Comparison of ENCODE assay signal across 1 cellular context in the genomic region with DNA sequence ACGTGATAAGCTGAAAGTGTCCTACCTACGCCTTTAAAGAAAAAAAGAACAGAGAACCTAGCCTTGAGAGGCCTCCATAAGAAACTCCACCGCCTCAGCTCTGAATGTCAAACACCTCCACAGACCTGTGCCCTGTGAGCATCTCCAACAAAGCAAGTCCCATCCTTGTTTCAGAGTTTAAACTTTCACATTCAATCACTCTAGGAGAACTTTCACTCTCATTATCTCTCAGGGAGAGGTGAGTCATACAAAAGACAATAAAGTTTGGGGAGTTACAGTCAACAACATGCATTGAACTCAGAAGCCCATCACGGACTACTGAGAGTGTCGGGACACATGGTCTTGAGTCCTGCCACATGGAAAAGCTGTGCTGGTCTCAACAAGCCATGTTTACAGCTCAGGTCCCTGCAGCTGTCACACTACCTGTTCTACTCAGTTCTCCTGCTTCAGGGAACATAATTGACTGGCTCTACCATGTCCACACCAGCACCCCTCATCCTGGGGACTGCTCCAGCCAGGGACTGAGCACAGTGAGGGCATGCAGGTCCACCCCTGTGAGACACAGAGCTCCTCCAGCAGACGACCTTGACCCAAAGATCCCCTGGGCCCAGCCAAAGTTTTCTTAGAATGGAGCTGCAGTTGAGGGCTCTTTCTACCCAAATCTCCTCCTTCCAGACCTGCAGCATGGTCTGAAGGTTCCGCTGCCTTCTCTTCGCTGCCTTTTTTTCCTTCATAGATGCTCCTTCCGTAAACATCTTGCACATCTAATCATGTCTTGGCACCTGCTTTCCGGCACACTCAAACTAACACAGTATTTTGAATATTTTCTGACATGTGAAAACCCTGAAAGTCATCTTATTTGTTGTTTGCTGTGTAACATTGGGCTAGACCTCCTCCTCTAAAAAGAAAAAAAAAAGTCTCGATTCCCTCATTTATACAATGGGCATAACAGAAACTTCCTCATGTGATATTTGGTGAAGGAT.
TF ChIP-seq lines count a peak whose summit lies in the region.

No MANE protein-coding gene starts in this region.

TF ChIP-seq in GM12878, 131 proteins besides CTCF, POLR2A, EP300 and RAD21 (continued from another document and continues in another):
- TF ChIP-seq SP1 (IDR thresholded peaks at IDR 0.05; ENCODE audit: low read depth, low read length) (peak; percentile 20), TBL1XR1 (IDR thresholded peaks at IDR 0.05; ENCODE audit: low read depth, low read length) (peak; percentile 82), MXI1 (IDR thresholded peaks at IDR 0.05; ENCODE audit: low read depth, low read length) (no peak; the same call in 1 of the 2 replicates), FOS (IDR thresholded peaks at IDR 0.05; ENCODE audit: borderline replicate concordance, extremely low read depth, insufficient read length) (no peak), IRF4 (IDR thresholded peaks at IDR 0.05; ENCODE audit: low read depth, low read length) (peak; percentile 94), POU2F2 (IDR thresholded peaks at IDR 0.05; ENCODE audit: borderline replicate concordance, low read depth, low read length) (peak; percentile 74; the same call in 2 of the 3 replicates), TCF12 (IDR thresholded peaks at IDR 0.05; ENCODE audit: low read depth, low read length) (peak; percentile 44; the same call in 1 of the 2 replicates), NBN (IDR thresholded peaks at IDR 0.05) (peak; percentile 69; the same call in 1 of the 2 replicates), ZNF384 (IDR thresholded peaks at IDR 0.05; ENCODE audit: borderline replicate concordance, low read depth, low read length) (peak; percentile 78), NR2F1 (conservative IDR thresholded peaks at IDR 0.05) (peak; percentile 77), DPF2 (IDR thresholded peaks at IDR 0.05) (peak; percentile 92), BHLHE40 (IDR thresholded peaks at IDR 0.05; ENCODE audit: borderline replicate concordance in 1 of 2, low read depth in 2 of 2, low read length in 1 of 2) (peak; percentile 32 to 71; a peak in 2 of 4 replicates), EED (IDR thresholded peaks at IDR 0.05; ENCODE audit: low read depth) (peak; percentile 99), MEF2A (IDR thresholded peaks at IDR 0.05; ENCODE audit: insufficient read depth, low read depth, low read length) (peak; percentile 85), ATF7 (IDR thresholded peaks at IDR 0.05; ENCODE audit: low read depth) (peak; percentile 81), STAT3 (IDR thresholded peaks at IDR 0.05; ENCODE audit: low read depth, low read length) (no peak), POLR2AphosphoS5 (IDR thresholded peaks at IDR 0.05; ENCODE audit: low read length) (peak; percentile 88), EGR1 (IDR thresholded peaks at IDR 0.05; ENCODE audit: borderline replicate concordance in 1 of 2, low read depth in 2 of 2, low read length in 2 of 2) (no peak), TCF7 (IDR thresholded peaks at IDR 0.05; ENCODE audit: borderline replicate concordance) (peak; percentile 42; the same call in 1 of the 2 replicates), ZNF24 (IDR thresholded peaks at IDR 0.05) (no peak), SMARCA5 (IDR thresholded peaks at IDR 0.05) (peak; percentile 52), CREM (IDR thresholded peaks at IDR 0.05; ENCODE audit: low read depth) (peak; percentile 92), CREB1 (IDR thresholded peaks at IDR 0.05; ENCODE audit: low read depth) (peak; percentile 54), YY1 (IDR thresholded peaks at IDR 0.05; ENCODE audit: low read depth, low read length) (peak; percentile 64), JUND (IDR thresholded peaks at IDR 0.05; ENCODE audit: low read depth, low read length) (peak; percentile 56; the same call in 1 of the 2 replicates), SKIL (IDR thresholded peaks at IDR 0.05; ENCODE audit: low read depth, poor library complexity, severe bottlenecking) (peak; percentile 88), ZNF622 (IDR thresholded peaks at IDR 0.05) (no peak), BRCA1 (IDR thresholded peaks at IDR 0.05; ENCODE audit: low read depth, low read length) (no peak), PML (IDR thresholded peaks at IDR 0.05; ENCODE audit: low read length) (peak; percentile 92), STAT1 (conservative IDR thresholded peaks at IDR 0.05) (no peak), IKZF1 (conservative IDR thresholded peaks at IDR 0.05) (peak; percentile 95), TCF3 (IDR thresholded peaks at IDR 0.05; ENCODE audit: borderline replicate concordance, insufficient read depth, low read depth, low read length) (peak; percentile 75; the same call in 1 of the 2 replicates), SMAD1 (IDR thresholded peaks at IDR 0.05; ENCODE audit: low read depth, partially characterized antibody) (no peak), SIN3A (IDR thresholded peaks at IDR 0.05; ENCODE audit: low read depth, low read length) (no peak), MLLT1 (IDR thresholded peaks at IDR 0.05) (no peak)
- TF ChIP-seq, protein P1, sequence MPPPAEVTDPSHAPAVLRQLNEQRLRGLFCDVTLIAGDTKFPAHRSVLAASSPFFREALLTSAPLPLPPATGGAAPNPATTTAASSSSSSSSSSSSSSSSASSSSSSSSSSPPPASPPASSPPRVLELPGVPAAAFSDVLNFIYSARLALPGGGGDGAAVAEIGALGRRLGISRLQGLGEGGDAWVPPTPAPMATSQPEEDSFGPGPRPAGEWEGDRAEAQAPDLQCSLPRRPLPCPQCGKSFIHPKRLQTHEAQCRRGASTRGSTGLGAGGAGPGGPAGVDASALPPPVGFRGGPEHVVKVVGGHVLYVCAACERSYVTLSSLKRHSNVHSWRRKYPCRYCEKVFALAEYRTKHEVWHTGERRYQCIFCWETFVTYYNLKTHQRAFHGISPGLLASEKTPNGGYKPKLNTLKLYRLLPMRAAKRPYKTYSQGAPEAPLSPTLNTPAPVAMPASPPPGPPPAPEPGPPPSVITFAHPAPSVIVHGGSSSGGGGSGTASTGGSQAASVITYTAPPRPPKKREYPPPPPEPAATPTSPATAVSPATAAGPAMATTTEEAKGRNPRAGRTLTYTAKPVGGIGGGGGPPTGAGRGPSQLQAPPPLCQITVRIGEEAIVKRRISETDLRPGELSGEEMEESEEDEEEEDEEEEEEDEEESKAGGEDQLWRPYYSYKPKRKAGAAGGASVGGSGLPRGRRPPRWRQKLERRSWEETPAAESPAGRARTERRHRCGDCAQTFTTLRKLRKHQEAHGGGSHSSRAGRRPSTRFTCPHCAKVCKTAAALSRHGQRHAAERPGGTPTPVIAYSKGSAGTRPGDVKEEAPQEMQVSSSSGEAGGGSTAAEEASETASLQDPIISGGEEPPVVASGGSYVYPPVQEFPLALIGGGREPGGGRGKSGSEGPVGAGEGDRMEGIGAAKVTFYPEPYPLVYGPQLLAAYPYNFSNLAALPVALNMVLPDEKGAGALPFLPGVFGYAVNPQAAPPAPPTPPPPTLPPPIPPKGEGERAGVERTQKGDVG (CRISPR knock-in tag; IDR thresholded peaks at IDR 0.05), result no peak
- TF ChIP-seq, protein P2, sequence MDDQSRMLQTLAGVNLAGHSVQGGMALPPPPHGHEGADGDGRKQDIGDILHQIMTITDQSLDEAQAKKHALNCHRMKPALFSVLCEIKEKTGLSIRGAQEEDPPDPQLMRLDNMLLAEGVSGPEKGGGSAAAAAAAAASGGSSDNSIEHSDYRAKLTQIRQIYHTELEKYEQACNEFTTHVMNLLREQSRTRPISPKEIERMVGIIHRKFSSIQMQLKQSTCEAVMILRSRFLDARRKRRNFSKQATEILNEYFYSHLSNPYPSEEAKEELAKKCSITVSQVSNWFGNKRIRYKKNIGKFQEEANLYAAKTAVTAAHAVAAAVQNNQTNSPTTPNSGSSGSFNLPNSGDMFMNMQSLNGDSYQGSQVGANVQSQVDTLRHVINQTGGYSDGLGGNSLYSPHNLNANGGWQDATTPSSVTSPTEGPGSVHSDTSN (IDR thresholded peaks at IDR 0.05; ENCODE audit: insufficient replicate concordance, low read depth, low read length), result no peak
- TF ChIP-seq, protein P3, sequence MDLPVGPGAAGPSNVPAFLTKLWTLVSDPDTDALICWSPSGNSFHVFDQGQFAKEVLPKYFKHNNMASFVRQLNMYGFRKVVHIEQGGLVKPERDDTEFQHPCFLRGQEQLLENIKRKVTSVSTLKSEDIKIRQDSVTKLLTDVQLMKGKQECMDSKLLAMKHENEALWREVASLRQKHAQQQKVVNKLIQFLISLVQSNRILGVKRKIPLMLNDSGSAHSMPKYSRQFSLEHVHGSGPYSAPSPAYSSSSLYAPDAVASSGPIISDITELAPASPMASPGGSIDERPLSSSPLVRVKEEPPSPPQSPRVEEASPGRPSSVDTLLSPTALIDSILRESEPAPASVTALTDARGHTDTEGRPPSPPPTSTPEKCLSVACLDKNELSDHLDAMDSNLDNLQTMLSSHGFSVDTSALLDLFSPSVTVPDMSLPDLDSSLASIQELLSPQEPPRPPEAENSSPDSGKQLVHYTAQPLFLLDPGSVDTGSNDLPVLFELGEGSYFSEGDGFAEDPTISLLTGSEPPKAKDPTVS (IDR thresholded peaks at IDR 0.05; ENCODE audit: low read depth, low read length), result no peak
- TF ChIP-seq, protein P4, sequence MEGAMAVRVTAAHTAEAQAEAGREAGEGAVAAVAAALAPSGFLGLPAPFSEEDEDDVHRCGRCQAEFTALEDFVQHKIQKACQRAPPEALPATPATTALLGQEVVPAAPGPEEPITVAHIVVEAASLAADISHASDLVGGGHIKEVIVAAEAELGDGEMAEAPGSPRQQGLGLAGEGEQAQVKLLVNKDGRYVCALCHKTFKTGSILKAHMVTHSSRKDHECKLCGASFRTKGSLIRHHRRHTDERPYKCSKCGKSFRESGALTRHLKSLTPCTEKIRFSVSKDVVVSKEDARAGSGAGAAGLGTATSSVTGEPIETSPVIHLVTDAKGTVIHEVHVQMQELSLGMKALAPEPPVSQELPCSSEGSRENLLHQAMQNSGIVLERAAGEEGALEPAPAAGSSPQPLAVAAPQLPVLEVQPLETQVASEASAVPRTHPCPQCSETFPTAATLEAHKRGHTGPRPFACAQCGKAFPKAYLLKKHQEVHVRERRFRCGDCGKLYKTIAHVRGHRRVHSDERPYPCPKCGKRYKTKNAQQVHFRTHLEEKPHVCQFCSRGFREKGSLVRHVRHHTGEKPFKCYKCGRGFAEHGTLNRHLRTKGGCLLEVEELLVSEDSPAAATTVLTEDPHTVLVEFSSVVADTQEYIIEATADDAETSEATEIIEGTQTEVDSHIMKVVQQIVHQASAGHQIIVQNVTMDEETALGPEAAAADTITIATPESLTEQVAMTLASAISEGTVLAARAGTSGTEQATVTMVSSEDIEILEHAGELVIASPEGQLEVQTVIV (IDR thresholded peaks at IDR 0.05; ENCODE audit: borderline replicate concordance, partially characterized antibody), result no peak
- TF ChIP-seq, protein P5, sequence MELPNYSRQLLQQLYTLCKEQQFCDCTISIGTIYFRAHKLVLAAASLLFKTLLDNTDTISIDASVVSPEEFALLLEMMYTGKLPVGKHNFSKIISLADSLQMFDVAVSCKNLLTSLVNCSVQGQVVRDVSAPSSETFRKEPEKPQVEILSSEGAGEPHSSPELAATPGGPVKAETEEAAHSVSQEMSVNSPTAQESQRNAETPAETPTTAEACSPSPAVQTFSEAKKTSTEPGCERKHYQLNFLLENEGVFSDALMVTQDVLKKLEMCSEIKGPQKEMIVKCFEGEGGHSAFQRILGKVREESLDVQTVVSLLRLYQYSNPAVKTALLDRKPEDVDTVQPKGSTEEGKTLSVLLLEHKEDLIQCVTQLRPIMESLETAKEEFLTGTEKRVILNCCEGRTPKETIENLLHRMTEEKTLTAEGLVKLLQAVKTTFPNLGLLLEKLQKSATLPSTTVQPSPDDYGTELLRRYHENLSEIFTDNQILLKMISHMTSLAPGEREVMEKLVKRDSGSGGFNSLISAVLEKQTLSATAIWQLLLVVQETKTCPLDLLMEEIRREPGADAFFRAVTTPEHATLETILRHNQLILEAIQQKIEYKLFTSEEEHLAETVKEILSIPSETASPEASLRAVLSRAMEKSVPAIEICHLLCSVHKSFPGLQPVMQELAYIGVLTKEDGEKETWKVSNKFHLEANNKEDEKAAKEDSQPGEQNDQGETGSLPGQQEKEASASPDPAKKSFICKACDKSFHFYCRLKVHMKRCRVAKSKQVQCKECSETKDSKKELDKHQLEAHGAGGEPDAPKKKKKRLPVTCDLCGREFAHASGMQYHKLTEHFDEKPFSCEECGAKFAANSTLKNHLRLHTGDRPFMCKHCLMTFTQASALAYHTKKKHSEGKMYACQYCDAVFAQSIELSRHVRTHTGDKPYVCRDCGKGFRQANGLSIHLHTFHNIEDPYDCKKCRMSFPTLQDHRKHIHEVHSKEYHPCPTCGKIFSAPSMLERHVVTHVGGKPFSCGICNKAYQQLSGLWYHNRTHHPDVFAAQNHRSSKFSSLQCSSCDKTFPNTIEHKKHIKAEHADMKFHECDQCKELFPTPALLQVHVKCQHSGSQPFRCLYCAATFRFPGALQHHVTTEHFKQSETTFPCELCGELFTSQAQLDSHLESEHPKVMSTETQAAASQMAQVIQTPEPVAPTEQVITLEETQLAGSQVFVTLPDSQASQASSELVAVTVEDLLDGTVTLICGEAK (IDR thresholded peaks at IDR 0.05; ENCODE audit: borderline replicate concordance), result peak; percentile 74
